ENCODE assay signal across 9 cellular contexts in the genomic region with DNA sequence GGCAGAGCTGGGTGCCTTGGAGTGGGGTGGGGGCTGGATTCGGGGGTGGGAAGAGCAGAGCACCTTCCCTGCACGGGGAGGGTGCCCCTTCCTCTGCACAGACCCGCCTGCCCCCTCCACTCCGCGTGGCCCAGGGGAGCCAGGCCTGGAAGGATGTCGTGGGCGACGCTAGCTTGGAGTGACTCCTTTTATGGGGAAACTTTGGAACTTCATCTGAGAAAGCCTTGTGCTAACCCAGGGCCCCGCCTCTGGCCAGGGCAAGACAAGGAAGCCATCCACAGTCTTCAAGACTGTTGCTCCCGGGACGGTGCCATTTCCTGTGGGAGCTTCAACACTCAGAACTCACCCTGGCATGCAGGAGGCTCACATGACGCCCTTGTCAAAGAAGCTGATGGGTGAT. TPM values are rescaled to one million over a fixed set of nuclear protein-coding genes. Genes with fewer than 3 reads are reported as not detected.
DNase-seq lines count a peak whose midpoint lies in the region; ATAC-seq and TF ChIP-seq lines count a peak whose summit lies in the region.
"Not testable (repeated sequence)": the region's sequence is repeated elsewhere in the genome, so short reads cannot be mapped to it uniquely, and the experiment has no call there.
"Had no signal": no experiment of that assay in that cellular context is flagged by ENCODE, and none has a peak within 500 bp of the region (broad histone marks: within the 10 kb centered on the region; RNA-seq: fewer than 3 reads in every experiment).

No MANE protein-coding gene starts in this region.

- not testable (repeated sequence) for H3K27ac ChIP-seq in heart left ventricle; heart right ventricle; right cardiac atrium (ENCODE audit: low read length)

- not testable (repeated sequence) for H3K9me3 ChIP-seq in heart left ventricle; heart right ventricle; right cardiac atrium (ENCODE audit: control insufficient read depth, low read length); mucosa of descending colon

- H3K36me3 ChIP-seq in heart left ventricle; heart right ventricle; mucosa of descending colon (ENCODE audit: low read depth): not testable (repeated sequence)

- ATAC-seq in heart left ventricle (peak in 3 of 4 donors; percentile 49 to 66 (median 61)), heart right ventricle (peak; percentile 17 to 67 (median 49)), left cardiac atrium (peak; percentile 38 to 62), left ventricle myocardium superior (peak; percentile 43), right cardiac atrium (peak; percentile 70 to 71), left colon (peak; percentile 39), mucosa of descending colon (peak; percentile 33), sciatic nerve (peak; percentile 60)

- not testable (repeated sequence) for H3K27me3 ChIP-seq in heart left ventricle; heart right ventricle; right cardiac atrium (ENCODE audit: control insufficient read depth, insufficient read depth)

- WGBS in heart left ventricle, 4 donors: 32% methylated on average over 1 of the region's 12 CpGs; no CpG with 5 or more reads in 3 of the 4 donors
- WGBS in heart right ventricle, 2 donors: 43% methylated on average over 1 of the region's 12 CpGs; no CpG with 5 or more reads in 1 of the 2 donors
- 20% methylated on average over 1 of the region's 12 CpGs for WGBS in right cardiac atrium

- not testable (repeated sequence) for TF ChIP-seq POLR2A in heart left ventricle (IDR thresholded peaks at IDR 0.05)

- not testable (repeated sequence) for TF ChIP-seq CTCF in heart left ventricle (IDR thresholded peaks at IDR 0.05); heart right ventricle (IDR thresholded peaks at IDR 0.05); mucosa of descending colon (IDR thresholded peaks at IDR 0.05)

- intact Hi-C loops in heart left ventricle (cut with DNase I); heart right ventricle (cut with DNase I); left cardiac atrium (cut with DNase I); left ventricle myocardium superior (cut with micrococcal nuclease); right cardiac atrium (cut with DNase I); left colon (cut with DNase I, micrococcal nuclease); mucosa of descending colon (cut with DNase I, micrococcal nuclease); sciatic nerve (cut with DNase I): not testable (repeated sequence)

- not testable (repeated sequence) for H3K4me1 ChIP-seq in heart left ventricle; heart right ventricle; right cardiac atrium (ENCODE audit: control insufficient read depth, insufficient read depth, low read length); mucosa of descending colon (ENCODE audit: low read depth)

- not testable (repeated sequence) for H3K4me3 ChIP-seq in heart left ventricle; heart right ventricle; right cardiac atrium (ENCODE audit: low read length); mucosa of descending colon

- not testable (repeated sequence) for DNase-seq in heart left ventricle; heart right ventricle; left cardiac atrium; left ventricle myocardium superior; right cardiac atrium; left colon; mucosa of descending colon; sciatic nerve (ENCODE audit: low spot score)

RNA-seq across cellular contexts. Expression of gene SIK1, which starts 15.6 kb away (rescaled TPM):
- total RNA-seq in heart left ventricle (10 to 100 TPM in 4 of 9 donors, 1 to 10 TPM in 4, under 1 TPM in 1; 0.38 to 53.5 (median 5.4) TPM), heart right ventricle (100 to 1,000 TPM in 1 of 10 donors, 10 to 100 TPM in 7, 1 to 10 TPM in 2; 4.3 to 109 (median 21.9) TPM), left cardiac atrium (10 to 100 TPM; 15.3 to 49.7 TPM), left ventricle myocardium superior (8.0 TPM), right cardiac atrium (10 to 100 TPM; 13.0 to 63.9 (median 19.4) TPM), left colon (10 to 100 TPM in 1 of 2 donors, 1 to 10 TPM in 1; 8.0 to 30.0 TPM), mucosa of descending colon (10 to 100 TPM in 1 of 3 donors, 1 to 10 TPM in 2; 5.5 to 40.5 (median 7.9) TPM), sciatic nerve (59.9 TPM)
- polyA plus RNA-seq in heart left ventricle (1 to 10 TPM; 1.4 to 5.7 TPM), heart right ventricle (1 to 10 TPM; 3.1 to 3.3 TPM), right cardiac atrium (7.7 TPM)
- polyA plus RNA-seq: CD4-positive, alpha-beta memory T cell had no signal
